6 cellular contexts compared by ENCODE assay signal in genomic region chr13:79887278-79887677, GRCh38.
DNase-seq lines count a peak whose midpoint lies in the region; ATAC-seq, FAIRE-seq and TF ChIP-seq lines count a peak whose summit lies in the region.
"Not testable (repeated sequence)": the region's sequence is repeated elsewhere in the genome, so short reads cannot be mapped to it uniquely, and the experiment has no call there.

No MANE protein-coding gene starts in this region.

- not testable (repeated sequence) for H2BK20ac ChIP-seq in H1 (ENCODE audit: low read length)

- POLR2A ChIA-PET in H1 (lab: Charles Lee; ENCODE audit: partially characterized antibody), result interaction anchor here (0.9 to 1.3 kb wide), 2 partner anchors 16 to 272 kb away, joined by 3 to 5 read pairs; no protein-coding TSS in a partner anchor

- CTCF ChIA-PET in H1 (lab: Charles Lee; ENCODE audit: partially characterized antibody), result not testable (repeated sequence)

- DNase-seq in GM23338 (ENCODE audit: low spot score), result peak; percentile 33
- DNase-seq in H1 (ENCODE audit: low read depth in 1 of 2, low spot score in 2 of 2), result peak in 1 of 2 experiments; percentile 48
- not testable (repeated sequence) for DNase-seq in cardiac muscle cell (ENCODE audit: low read depth in 1 of 2, low spot score in 1 of 2)
- DNase-seq in kidney, result peak; percentile 57
- peak; percentile 49 for DNase-seq in neural progenitor cell (ENCODE audit: low spot score)

- not testable (repeated sequence) for TF ChIP-seq CTCF in GM23338 (conservative IDR thresholded peaks at IDR 0.05; ENCODE audit: low read depth in 2 of 2); H1 (IDR thresholded peaks at IDR 0.05; ENCODE audit: control extremely low read depth in 1 of 3, insufficient read depth in 1 of 3, low read depth in 1 of 3, low read length in 3 of 3); cardiac muscle cell (IDR thresholded peaks at IDR 0.05; ENCODE audit: low read depth, low read length); kidney (IDR thresholded peaks at IDR 0.05; ENCODE audit: borderline replicate concordance, extremely low read depth, insufficient read depth); neural progenitor cell (IDR thresholded peaks at IDR 0.05)

- H3K9me2 ChIP-seq in GM23338 (ENCODE audit: insufficient read depth), result not testable (repeated sequence)

- H3K27me3 ChIP-seq in GM23338 (ENCODE audit: insufficient read depth); HUES64 (ENCODE audit: insufficient read depth, low read length); H1 (replicated peaks in 1 of 4; ENCODE audit: control insufficient read depth in 3 of 4, extremely low read depth in 1 of 4, insufficient read depth in 3 of 4, low read length in 3 of 4); cardiac muscle cell; neural progenitor cell: not testable (repeated sequence)

- H2BK12ac ChIP-seq in H1 (ENCODE audit: low read depth, low read length), result not testable (repeated sequence)

- not testable (repeated sequence) for H3K27ac Mint-ChIP-seq in GM23338, neural progenitor cell

- H3K79me2 ChIP-seq in GM23338 (replicated peaks; ENCODE audit: insufficient read depth); H1 (ENCODE audit: control insufficient read depth in 1 of 2, insufficient read depth in 2 of 2, low read length in 2 of 2); neural progenitor cell (ENCODE audit: low read depth): not testable (repeated sequence)

- not testable (repeated sequence) for H3K9me3 ChIP-seq in HUES64 (ENCODE audit: insufficient read depth, low read depth, low read length); H1 (ENCODE audit: insufficient read depth in 2 of 2, low read depth in 1 of 2, low read length in 1 of 2); cardiac muscle cell (ENCODE audit: low read depth); kidney (ENCODE audit: control insufficient read depth in 1 of 2, low read length in 2 of 2); neural progenitor cell (ENCODE audit: low read depth)

- not testable (repeated sequence) for H3K4me2 ChIP-seq in GM23338, neural progenitor cell
- 0 out of 4 replicates have a peak overlapping the region, but pooled peaks of 1 of the 2 experiments have one; percentile 28 for H3K4me2 ChIP-seq in H1 (ENCODE audit: insufficient read depth in 1 of 2, low read depth in 2 of 2, low read length in 2 of 2)

- not testable (repeated sequence) for H3K36me3 Mint-ChIP-seq in GM23338 (ENCODE audit: low read depth)
- H3K36me3 Mint-ChIP-seq in neural progenitor cell, result peaks cover 29% of the 10 kb centered on the region

- peak; percentile 60; the same call in 2 of the 3 replicates for ATAC-seq in GM23338

- WGBS in HUES64, result 82% methylated on average over 8 of the region's 8 CpGs
- WGBS in H1 (ENCODE audit: extremely low coverage in 1 of 2, insufficient coverage in 1 of 2, insufficient read length in 1 of 2, insufficient replicate concordance in 2 of 2, low coverage in 1 of 2, low lambda C conversion rate in 2 of 2, missing lambda C conversion rate in 1 of 2), 2 experiments, result 82% methylated on average over 8 of the region's 8 CpGs; no CpG with 5 or more reads in 1 of the 2 experiments

- H2AK5ac ChIP-seq in H1 (ENCODE audit: low read depth, low read length), result not testable (repeated sequence)

- not testable (repeated sequence) for H2BK120ac ChIP-seq in H1 (replicated peaks; ENCODE audit: low read depth, low read length)

- not testable (repeated sequence) for H3K27ac ChIP-seq in GM23338 (ENCODE audit: low read depth); HUES64 (ENCODE audit: low read depth, low read length); H1 (ENCODE audit: low read depth, low read length); kidney (ENCODE audit: low read depth in 2 of 2, low read length in 2 of 2); neural progenitor cell
- H3K27ac ChIP-seq in cardiac muscle cell, result peak overlapping the region; percentile 72

- intact Hi-C loops in kidney (cut with DNase I), result not testable (repeated sequence)

- peak overlapping the region; percentile 85 for H2AFZ ChIP-seq in GM23338
- peak overlapping the region; percentile 90 for H2AFZ ChIP-seq in H1 (ENCODE audit: low read length)
- not testable (repeated sequence) for H2AFZ ChIP-seq in neural progenitor cell (replicated peaks)

- not testable (repeated sequence) for H4K20me1 ChIP-seq in GM23338 (replicated peaks; ENCODE audit: insufficient read depth); H1 (replicated peaks in 1 of 2; ENCODE audit: control insufficient read depth in 1 of 2, insufficient read depth in 2 of 2, low read length in 2 of 2); neural progenitor cell (ENCODE audit: low read depth)

- TF ChIP-seq POLR2A in H1 (IDR thresholded peaks at IDR 0.05; ENCODE audit: control extremely low read depth in 1 of 2, low read depth in 2 of 2, low read length in 2 of 2), result not testable (repeated sequence)

- not testable (repeated sequence) for H4K91ac ChIP-seq in H1 (replicated peaks; ENCODE audit: insufficient read length, low read length)

- H3K4me3 Mint-ChIP-seq in GM23338, neural progenitor cell: not testable (repeated sequence)

- H3K14ac ChIP-seq in H1 (ENCODE audit: insufficient read length), result not testable (repeated sequence)

- not testable (repeated sequence) for FAIRE-seq in H1 (lab: Jason Lieb, UNC); kidney (lab: Jason Lieb, UNC)

- H3K23ac ChIP-seq in H1 (ENCODE audit: insufficient read length), result not testable (repeated sequence)

- not testable (repeated sequence) for H3K4me1 ChIP-seq in GM23338 (ENCODE audit: insufficient read depth); H1 (replicated peaks in 1 of 4; ENCODE audit: control insufficient read depth in 3 of 4, insufficient read depth in 4 of 4, low read length in 3 of 4); cardiac muscle cell (ENCODE audit: low read depth); kidney (ENCODE audit: control insufficient read depth in 1 of 2, insufficient read depth in 1 of 2, low read depth in 1 of 2, low read length in 2 of 2)
- H3K4me1 ChIP-seq in HUES64 (ENCODE audit: insufficient read depth, low read length) (peaks cover 20% of the 10 kb centered on the region; the same call in 1 of the 2 replicates), neural progenitor cell (peaks cover 15% of the 10 kb centered on the region)

- H3K36me3 ChIP-seq in GM23338 (ENCODE audit: insufficient read depth); HUES64 (ENCODE audit: insufficient read depth, low read length); H1 (ENCODE audit: control insufficient read depth in 2 of 4, insufficient read depth in 4 of 4, low read length in 3 of 4); cardiac muscle cell; kidney (ENCODE audit: control insufficient read depth in 1 of 2, insufficient read depth in 2 of 2, low read length in 2 of 2); neural progenitor cell: not testable (repeated sequence)

- H3K79me1 ChIP-seq in H1 (ENCODE audit: low read depth, low read length), result not testable (repeated sequence)

- not testable (repeated sequence) for H4K8ac ChIP-seq in H1 (ENCODE audit: extremely low read depth, insufficient read depth, low read length)

- H3F3A ChIP-seq in GM23338 (replicated peaks; ENCODE audit: low read depth); neural progenitor cell (ENCODE audit: low read depth): not testable (repeated sequence)

- not testable (repeated sequence) for H3K23me2 ChIP-seq in H1 (ENCODE audit: low read depth, low read length)

- peak overlapping the region; percentile 49; the same call in 1 of the 2 replicates for H3K9ac ChIP-seq in HUES64 (ENCODE audit: low read depth, low read length)
- H3K9ac ChIP-seq in H1 (replicated peaks in 1 of 4; ENCODE audit: extremely low read depth in 1 of 4, low read depth in 3 of 4, low read length in 3 of 4); kidney (ENCODE audit: low read length in 2 of 2); neural progenitor cell: not testable (repeated sequence)

- not testable (repeated sequence) for H3K9me3 Mint-ChIP-seq in GM23338
- H3K9me3 Mint-ChIP-seq in neural progenitor cell, result peaks cover 55% of the 10 kb centered on the region

- TF ChIP-seq EP300 in H1 (IDR thresholded peaks at IDR 0.05; ENCODE audit: borderline replicate concordance in 1 of 2, low read depth in 2 of 2, low read length in 2 of 2), result not testable (repeated sequence)

- TF ChIP-seq RAD21 in H1 (IDR thresholded peaks at IDR 0.05 in 1 of 2, conservative IDR thresholded peaks at IDR 0.05 in 1 of 2; ENCODE audit: low read depth in 2 of 2, low read length in 2 of 2), result not testable (repeated sequence)

- not testable (repeated sequence) for H2BK5ac ChIP-seq in H1 (ENCODE audit: low read depth, low read length)

- not testable (repeated sequence) for H3K4me3 ChIP-seq in GM23338; HUES64 (ENCODE audit: low read length); H1 (ENCODE audit: extremely low read depth in 1 of 4, insufficient read depth in 2 of 4, low read depth in 3 of 4, low read length in 4 of 4); cardiac muscle cell; kidney (ENCODE audit: low read length in 2 of 2); neural progenitor cell

- H3K56ac ChIP-seq in H1 (replicated peaks; ENCODE audit: insufficient read length, low read depth, low read length), result not testable (repeated sequence)

- H3K4me1 Mint-ChIP-seq in GM23338, result peaks cover 14% of the 10 kb centered on the region
- H3K4me1 Mint-ChIP-seq in neural progenitor cell, result peaks cover 33% of the 10 kb centered on the region

- H3K27me3 Mint-ChIP-seq in GM23338 (ENCODE audit: insufficient read depth, low read depth, poor library complexity); neural progenitor cell (ENCODE audit: insufficient read depth, low read depth): not testable (repeated sequence)

- H3K4ac ChIP-seq in H1 (replicated peaks; ENCODE audit: insufficient read length, low read depth, low read length), result not testable (repeated sequence)

- not testable (repeated sequence) for H3K18ac ChIP-seq in H1 (ENCODE audit: extremely low read depth, low read length)

- not testable (repeated sequence) for H2BK15ac ChIP-seq in H1 (ENCODE audit: low read length)

- H4K5ac ChIP-seq in H1 (ENCODE audit: insufficient read length, low read depth, low read length), result not testable (repeated sequence)
